Comparison of ENCODE assay signal across 17 cellular contexts in genomic region chr16:88777801-88778415, GRCh38. TPM values are rescaled to one million over a fixed set of nuclear protein-coding genes. Genes with fewer than 3 reads are reported as not detected.
DNase-seq lines count a peak whose midpoint lies in the region; ATAC-seq and TF ChIP-seq lines count a peak whose summit lies in the region.
"Had no signal": no experiment of that assay in that cellular context is flagged by ENCODE, and none has a peak within 500 bp of the region (broad histone marks: within the 10 kb centered on the region; RNA-seq: fewer than 3 reads in every experiment).

No MANE protein-coding gene starts in this region.

- no peak for TF ChIP-seq POLR2A in sigmoid colon (IDR thresholded peaks at IDR 0.05)

- H3K36me3 ChIP-seq in endodermal cell (ENCODE audit: control insufficient read depth, insufficient read depth, low read length) (no peaks in the 10 kb centered on the region), sigmoid colon (no peaks in the 10 kb centered on the region), BE2C (no peaks in the 10 kb centered on the region)

- WGBS in endodermal cell (ENCODE audit: insufficient coverage in 1 of 2, insufficient read length in 1 of 2), 2 experiments: 67 to 75% methylated on average over 10 to 23 of the region's 23 CpGs
- WGBS in sigmoid colon, 2 donors: 68 to 88% methylated on average over 23 of the region's 23 CpGs

- H3K27ac Mint-ChIP-seq in endodermal cell: peak overlapping the region; percentile 79

- H3K9me3 ChIP-seq in endodermal cell (ENCODE audit: control insufficient read depth, low read length) (no peaks in the 10 kb centered on the region), sigmoid colon (no peaks in the 10 kb centered on the region), BE2C (no peaks in the 10 kb centered on the region)
- H3K9me3 ChIP-seq: testis had no signal

- no peaks in the 10 kb centered on the region for H3K27me3 ChIP-seq in endodermal cell (ENCODE audit: control insufficient read depth, insufficient read depth, low read length, poor library complexity, severe bottlenecking)
- H3K27me3 ChIP-seq in sigmoid colon: no peaks in the 10 kb centered on the region
- H3K27me3 ChIP-seq in BE2C: peaks cover 3% of the 10 kb centered on the region; the same call in 1 of the 2 replicates
- H3K27me3 ChIP-seq: testis had no signal

- H3K27me3 Mint-ChIP-seq in endodermal cell (ENCODE audit: insufficient read depth): no peaks in the 10 kb centered on the region

- H3K4me1 Mint-ChIP-seq in endodermal cell: peaks cover 22% of the 10 kb centered on the region

- no peak overlapping the region for H3K9ac ChIP-seq in endodermal cell (ENCODE audit: extremely low read depth, low read length, poor library complexity, severe bottlenecking)

- H3K4me3 ChIP-seq in endodermal cell (ENCODE audit: low read length): no peak overlapping the region
- H3K4me3 ChIP-seq in sigmoid colon: peak overlapping the region in 3 of 4 donors; percentile 7 to 12 (median 8)
- no peak overlapping the region for H3K4me3 ChIP-seq in BE2C (ENCODE audit: low read depth, low read length)
- H3K4me3 ChIP-seq: testis had no signal

- no peak overlapping the region for H3K4me3 Mint-ChIP-seq in endodermal cell

- no peak for ATAC-seq in HG03520 (IDR thresholded peaks at IDR 0.05; ENCODE audit: unreplicated experiment)

- no peaks in the 10 kb centered on the region for H3K9me3 Mint-ChIP-seq in endodermal cell

- intact Hi-C loops in sigmoid colon (cut with DNase I): loop anchor here (10.0 kb wide), 1 partner anchor 923 kb away; no protein-coding TSS in a partner anchor

- TF ChIP-seq EP300 in sigmoid colon (IDR thresholded peaks at IDR 0.05): no peak

- H3K36me3 Mint-ChIP-seq in endodermal cell (ENCODE audit: low read depth): no peaks in the 10 kb centered on the region

- no peak for TF ChIP-seq CTCF in endodermal cell (conservative IDR thresholded peaks at IDR 0.05)
- TF ChIP-seq CTCF in sigmoid colon (IDR thresholded peaks at IDR 0.05): no peak
- no peak for TF ChIP-seq CTCF in BE2C (IDR thresholded peaks at IDR 0.05; ENCODE audit: low read depth, low read length)

- no peak overlapping the region for H3K27ac ChIP-seq in endodermal cell (ENCODE audit: low read depth, low read length)
- peak overlapping the region; percentile 89 to 100 (median 96) for H3K27ac ChIP-seq in sigmoid colon
- H3K27ac ChIP-seq: epithelial cell of prostate, testis, VCaP had no signal

- H3K4me1 ChIP-seq in endodermal cell (ENCODE audit: control insufficient read depth, insufficient read depth, low read length) (peaks cover 10% of the 10 kb centered on the region), sigmoid colon (peaks cover 0 to 100% (median 100%) of the 10 kb centered on the region in 4 donors), BE2C (peaks cover 6% of the 10 kb centered on the region)

- DNase-seq in ELF-1 (ENCODE audit: low read depth, low spot score) (peak; percentile 44), NCI-H69 (lab: John Stamatoyannopoulos, UW) (peak; percentile 65), endodermal cell (no peak), sigmoid colon (no peak), BE2C (no peak), NCI-H187 (lab: John Stamatoyannopoulos, UW) (no peak), NCI-H1048 (lab: John Stamatoyannopoulos, UW) (no peak)
- DNase-seq: activated naive CD4-positive, alpha-beta T cell; AML-193; DMS53; mammary epithelial cell; NCI-H2107; testis had no signal

RNA-seq across cellular contexts. Expression of gene PIEZO1, which starts 7.1 kb away (rescaled TPM):
- total RNA-seq in endodermal cell (10 to 100 TPM; 84.1 to 97.0 TPM), sigmoid colon (100 to 1,000 TPM in 3 of 4 donors, 10 to 100 TPM in 1; 97.4 to 242 (median 158) TPM)
- polyA plus RNA-seq in endodermal cell (2013, experiment 1 of 2): 26.7 TPM
- 28.6 TPM for polyA plus RNA-seq in endodermal cell (2013, experiment 2 of 2)
- 100 to 1,000 TPM in 1 of 3 donors, 10 to 100 TPM in 2; 18.0 to 169 (median 29.4) TPM for polyA plus RNA-seq in sigmoid colon
- 21.7 TPM for polyA plus RNA-seq in BE2C (2012; ENCODE audit: insufficient read depth, insufficient read length, low read depth)
- polyA plus RNA-seq: neural cell had no signal

RNA-seq across cellular contexts. Expression of gene CDT1, which starts 25.7 kb away (rescaled TPM):
- total RNA-seq in endodermal cell (10 to 100 TPM; 57.1 to 63.0 TPM), sigmoid colon (1 to 10 TPM in 1 of 4 donors, under 1 TPM in 2, not detected in 1; 0.71 to 3.0 (median 0.81) TPM)
- polyA plus RNA-seq in endodermal cell (2013, experiment 1 of 2): 41.5 TPM
- polyA plus RNA-seq in endodermal cell (2013, experiment 2 of 2): 34.7 TPM
- 10 to 100 TPM in 1 of 3 donors, 1 to 10 TPM in 2; 3.6 to 17.4 (median 6.9) TPM for polyA plus RNA-seq in sigmoid colon
- 27.8 TPM for polyA plus RNA-seq in BE2C (2012; ENCODE audit: insufficient read depth, insufficient read length, low read depth)

RNA-seq across cellular contexts. Expression of gene APRT, which starts 33.8 kb away (rescaled TPM):
- total RNA-seq in endodermal cell (100 to 1,000 TPM; 200 to 230 TPM), sigmoid colon (10 to 100 TPM; 56.6 to 78.3 (median 62.5) TPM)
- polyA plus RNA-seq in endodermal cell (2013, experiment 1 of 2): 93.5 TPM
- polyA plus RNA-seq in endodermal cell (2013, experiment 2 of 2): 91.5 TPM
- polyA plus RNA-seq in sigmoid colon: 100 to 1,000 TPM; 245 to 329 (median 294) TPM
- polyA plus RNA-seq in BE2C (2012; ENCODE audit: insufficient read depth, insufficient read length, low read depth): 391 TPM

Comparison
In these comparisons a context has a peak if more than half of its experiments do, and no peak if none do; other contexts are left out.
1. DNase-seq: peak in ELF-1 (single experiment) and NCI-H69 (single experiment); none in endodermal cell (single experiment), sigmoid colon (single experiment), BE2C (single experiment), NCI-H187 (0 of 2) and NCI-H1048 (single experiment).
2. H3K4me3 ChIP-seq: peak in sigmoid colon (3 of 4); none in endodermal cell (single experiment) and BE2C (single experiment).
3. RNA of gene CDT1, which starts 25.7 kb away (total RNA-seq): 57.1 to 63.0 TPM in endodermal cell; 0.71 to 3.0 TPM in sigmoid colon; every median in the first group is over 10 times any median in the second.